Comparison of ENCODE assay signal across 7 cellular contexts in genomic region chr11:92027136-92027535, GRCh38.
A peak's percentile ranks its signal among the peaks of the same experiment; 100 is the strongest.
DNase-seq lines count a peak whose midpoint lies in the region; TF ChIP-seq lines count a peak whose summit lies in the region.
"Not testable (repeated sequence)": the region's sequence is repeated elsewhere in the genome, so short reads cannot be mapped to it uniquely, and the experiment has no call there.

No MANE protein-coding gene starts in this region.

- H3K36me3 Mint-ChIP-seq in chondrocyte (ENCODE audit: low read depth), result not testable (repeated sequence)

- H3K36me3 ChIP-seq in ES-I3 (ENCODE audit: insufficient read depth, low read length); HUES6 (ENCODE audit: control insufficient read depth, insufficient read depth, low read length); neuronal stem cell (replicated peaks in 1 of 2; ENCODE audit: control insufficient read depth in 2 of 2, insufficient read depth in 2 of 2, low read length in 2 of 2): not testable (repeated sequence)

- H3K9ac ChIP-seq in ES-I3 (ENCODE audit: low read depth, low read length) (peak overlapping the region; percentile 68), HUES6 (ENCODE audit: low read length) (peak overlapping the region; percentile 61)
- H3K9ac ChIP-seq in neuronal stem cell (ENCODE audit: low read depth, low read length, poor library complexity), result not testable (repeated sequence)

- not testable (repeated sequence) for H3K18ac ChIP-seq in neuronal stem cell (ENCODE audit: low read length)

- not testable (repeated sequence) for TF ChIP-seq CTCF in chondrocyte (IDR thresholded peaks at IDR 0.05)

- not testable (repeated sequence) for H3K79me1 ChIP-seq in neuronal stem cell (ENCODE audit: low read depth, low read length)

- not testable (repeated sequence) for H3K27me3 ChIP-seq in HUES6 (ENCODE audit: control insufficient read depth, insufficient read depth, low read length); neuronal stem cell (ENCODE audit: control insufficient read depth in 3 of 3, insufficient read depth in 3 of 3, low read depth in 1 of 3, low read length in 3 of 3)

- DNase-seq in NCI-H460 (ENCODE audit: extremely low read depth, low read depth) (peak; percentile 2), RPMI8226 (peak; percentile 58)
- DNase-seq in chondrocyte (ENCODE audit: low spot score); neuronal stem cell (ENCODE audit: low spot score): not testable (repeated sequence)

- H3K9me3 Mint-ChIP-seq in chondrocyte (ENCODE audit: low read depth), result not testable (repeated sequence)

- H3K4me3 ChIP-seq in HUES6 (ENCODE audit: low read depth, low read length) (peak overlapping the region; percentile 56), iPS-18c (ENCODE audit: insufficient read depth, low read depth, low read length) (peak overlapping the region; percentile 28; the same call in 1 of the 2 replicates)
- H3K4me3 ChIP-seq in neuronal stem cell (ENCODE audit: low read length in 2 of 2), result not testable (repeated sequence)

- H2AFZ ChIP-seq in neuronal stem cell (ENCODE audit: low read length), result peak overlapping the region; percentile 35

- H4K8ac ChIP-seq in neuronal stem cell (ENCODE audit: low read depth, low read length), result not testable (repeated sequence)

- H3K4ac ChIP-seq in neuronal stem cell (ENCODE audit: low read length), result not testable (repeated sequence)

- H3K4me1 Mint-ChIP-seq in chondrocyte (ENCODE audit: low read depth), result not testable (repeated sequence)

- H4K91ac ChIP-seq in neuronal stem cell (ENCODE audit: low read depth, low read length, poor library complexity), result not testable (repeated sequence)

- not testable (repeated sequence) for H3K4me2 ChIP-seq in neuronal stem cell (ENCODE audit: insufficient read depth, low read length, poor library complexity, severe bottlenecking)

- H3K27ac ChIP-seq in HUES6 (ENCODE audit: low read depth, low read length); neuronal stem cell (replicated peaks; ENCODE audit: low read length): not testable (repeated sequence)

- H2BK120ac ChIP-seq in neuronal stem cell (ENCODE audit: low read depth, low read length), result not testable (repeated sequence)

- H3K27me3 Mint-ChIP-seq in chondrocyte (ENCODE audit: low read depth), result not testable (repeated sequence)

- not testable (repeated sequence) for H2BK15ac ChIP-seq in neuronal stem cell (ENCODE audit: low read length)

- H3K27ac Mint-ChIP-seq in chondrocyte (ENCODE audit: unreplicated experiment), result not testable (repeated sequence)

- H3K4me1 ChIP-seq in ES-I3 (ENCODE audit: insufficient read depth, low read length); HUES6 (ENCODE audit: control insufficient read depth, insufficient read depth, low read length); neuronal stem cell (ENCODE audit: control insufficient read depth in 2 of 2, insufficient read depth in 1 of 2, low read depth in 1 of 2, low read length in 2 of 2): not testable (repeated sequence)

- not testable (repeated sequence) for H3K23ac ChIP-seq in neuronal stem cell (ENCODE audit: low read depth, low read length, poor library complexity)

- not testable (repeated sequence) for H3K9me3 ChIP-seq in ES-I3 (ENCODE audit: control insufficient read depth, insufficient read depth, low read length); HUES6 (ENCODE audit: control insufficient read depth, insufficient read depth, low read depth, low read length); iPS-18c (ENCODE audit: control insufficient read depth, insufficient read depth, low read length); neuronal stem cell (replicated peaks in 1 of 2; ENCODE audit: control insufficient read depth in 2 of 2, insufficient read depth in 1 of 2, low read depth in 1 of 2, low read length in 2 of 2)

- H3K14ac ChIP-seq in neuronal stem cell (ENCODE audit: low read length), result not testable (repeated sequence)

- peak overlapping the region; percentile 64 for H3K4me3 Mint-ChIP-seq in chondrocyte (ENCODE audit: unreplicated experiment)

- H2BK12ac ChIP-seq in neuronal stem cell (ENCODE audit: low read length), result not testable (repeated sequence)

- not testable (repeated sequence) for H2BK5ac ChIP-seq in neuronal stem cell (ENCODE audit: low read length)

- H2AK5ac ChIP-seq in neuronal stem cell (ENCODE audit: low read depth, low read length), result not testable (repeated sequence)

- no CpG with 5 or more reads among the region's 16 CpGs for WGBS in neuronal stem cell (ENCODE audit: extremely low coverage in 2 of 2, insufficient read length in 2 of 2, insufficient replicate concordance in 1 of 2), 2 donors
